Comparison of ENCODE assay signal across 21 cellular contexts in genomic region chr5:166349036-166349435, GRCh38.
DNase-seq lines count a peak whose midpoint lies in the region; ATAC-seq, FAIRE-seq and TF ChIP-seq lines count a peak whose summit lies in the region.
"Had no signal": no experiment of that assay in that cellular context is flagged by ENCODE, and none has a peak within 500 bp of the region (broad histone marks: within the 10 kb centered on the region; RNA-seq: fewer than 3 reads in every experiment).

No MANE protein-coding gene starts in this region.

- H3K14ac ChIP-seq in H1 (ENCODE audit: insufficient read length), result no peak overlapping the region
- no peak overlapping the region for H3K14ac ChIP-seq in mesenchymal stem cell (ENCODE audit: low read length in 2 of 2)

- H3K27me3 ChIP-seq in H1 (replicated peaks in 1 of 4; ENCODE audit: control insufficient read depth in 3 of 4, extremely low read depth in 1 of 4, insufficient read depth in 3 of 4, low read length in 3 of 4) (no peaks in the 10 kb centered on the region), mesenchymal stem cell (ENCODE audit: control insufficient read depth in 1 of 2, insufficient read depth in 1 of 2, low read length in 2 of 2) (no peaks in the 10 kb centered on the region)
- H3K27me3 ChIP-seq in CD8-positive, alpha-beta T cell (ENCODE audit: insufficient read depth, low read length), result no peaks in the 10 kb centered on the region

- POLR2A ChIA-PET in H1 (lab: Charles Lee; ENCODE audit: partially characterized antibody), result no interaction called here
- POLR2A ChIA-PET in CD8-positive, alpha-beta T cell (lab: Charles Lee), result no interaction called here

- no peak overlapping the region for H3K56ac ChIP-seq in H1 (replicated peaks; ENCODE audit: insufficient read length, low read depth, low read length)

- H3K9ac ChIP-seq in H1 (replicated peaks in 1 of 4; ENCODE audit: extremely low read depth in 1 of 4, low read depth in 3 of 4, low read length in 3 of 4), result no peak overlapping the region
- H3K9ac ChIP-seq in mesenchymal stem cell (ENCODE audit: low read length), result no peak overlapping the region

- H4K91ac ChIP-seq in H1 (replicated peaks; ENCODE audit: insufficient read length, low read length) (no peak overlapping the region), mesenchymal stem cell (ENCODE audit: low read length) (no peak overlapping the region)

- H2AK5ac ChIP-seq in H1 (ENCODE audit: low read depth, low read length) (no peak overlapping the region), mesenchymal stem cell (ENCODE audit: low read length, severe bottlenecking) (no peak overlapping the region)

- H2BK12ac ChIP-seq in H1 (ENCODE audit: low read depth, low read length) (no peak overlapping the region), mesenchymal stem cell (ENCODE audit: low read length in 2 of 2) (peak overlapping the region; percentile 49 to 89)

- H2BK120ac ChIP-seq in H1 (replicated peaks; ENCODE audit: low read depth, low read length), result no peak overlapping the region
- no peak overlapping the region for H2BK120ac ChIP-seq in mesenchymal stem cell (ENCODE audit: low read depth, low read length)

- no peaks in the 10 kb centered on the region for H4K20me1 ChIP-seq in H1 (replicated peaks in 1 of 2; ENCODE audit: control insufficient read depth in 1 of 2, insufficient read depth in 2 of 2, low read length in 2 of 2)

- ATAC-seq in activated naive CD8-positive, alpha-beta T cell treated with anti-CD3 and anti-CD28 coated beads, Interleukin-2, amount 50 U/mL, for 24 hours, result no peak
- no peak for ATAC-seq in CD8-positive, alpha-beta T cell
- no peak for ATAC-seq in GM18858 (IDR thresholded peaks at IDR 0.05; ENCODE audit: unreplicated experiment)
- ATAC-seq: GM12878, HCT116, Panc1 had no signal

- H3K36me3 ChIP-seq in H1 (ENCODE audit: control insufficient read depth in 2 of 4, insufficient read depth in 4 of 4, low read length in 3 of 4) (no peaks in the 10 kb centered on the region), mesenchymal stem cell (ENCODE audit: control insufficient read depth in 1 of 2, insufficient read depth in 2 of 2, low read depth in 1 of 2, low read length in 2 of 2) (no peaks in the 10 kb centered on the region)
- no peaks in the 10 kb centered on the region for H3K36me3 ChIP-seq in CD8-positive, alpha-beta T cell (ENCODE audit: insufficient read depth, low read length)

- no peaks in the 10 kb centered on the region for H3K27me3 Mint-ChIP-seq in activated naive CD8-positive, alpha-beta T cell treated with anti-CD3 and anti-CD28 coated beads, Interleukin-2, amount 50 U/mL, for 24 hours
- H3K27me3 Mint-ChIP-seq in CD8-positive, alpha-beta T cell (ENCODE audit: low read depth), result no peaks in the 10 kb centered on the region

- H2BK15ac ChIP-seq in H1 (ENCODE audit: low read length) (no peak overlapping the region), mesenchymal stem cell (ENCODE audit: low read depth, poor library complexity, severe bottlenecking) (peak overlapping the region; percentile 26)

- TF ChIP-seq CTCF in H1 (IDR thresholded peaks at IDR 0.05; ENCODE audit: control extremely low read depth in 1 of 3, insufficient read depth in 1 of 3, low read depth in 1 of 3, low read length in 3 of 3) (no peak), retinal pigment epithelial cell (conservative IDR thresholded peaks at IDR 0.05; ENCODE audit: low read depth, low read length) (no peak)
- TF ChIP-seq CTCF in CD8-positive, alpha-beta T cell (IDR thresholded peaks at IDR 0.05), result no peak

- H3K4me3 ChIP-seq in H1 (ENCODE audit: extremely low read depth in 1 of 4, insufficient read depth in 2 of 4, low read depth in 3 of 4, low read length in 4 of 4) (no peak overlapping the region), mesenchymal stem cell (ENCODE audit: insufficient read depth in 1 of 2, low read depth in 1 of 2, low read length in 2 of 2) (no peak overlapping the region), retinal pigment epithelial cell (ENCODE audit: low read length) (no peak overlapping the region)
- H3K4me3 ChIP-seq in CD8-positive, alpha-beta T cell (ENCODE audit: low read depth, low read length), result no peak overlapping the region
- H3K4me3 ChIP-seq: GM12878 had no signal

- no peak overlapping the region for H3K27ac Mint-ChIP-seq in activated naive CD8-positive, alpha-beta T cell treated with anti-CD3 and anti-CD28 coated beads, Interleukin-2, amount 50 U/mL, for 24 hours
- H3K27ac Mint-ChIP-seq in CD8-positive, alpha-beta T cell, result no peak overlapping the region

- H2AFZ ChIP-seq in H1 (ENCODE audit: low read length), result peak overlapping the region; percentile 35; the same call in 1 of the 2 replicates
- H2AFZ ChIP-seq in mesenchymal stem cell (ENCODE audit: low read depth, low read length), result no peak overlapping the region

- H3K18ac ChIP-seq in H1 (ENCODE audit: extremely low read depth, low read length), result no peak overlapping the region
- peak overlapping the region; percentile 5 to 56 for H3K18ac ChIP-seq in mesenchymal stem cell (ENCODE audit: low read depth in 1 of 2, low read length in 2 of 2)

- DNase-seq in ELF-1 (ENCODE audit: low read depth, low spot score) (peak; percentile 39), H1 (ENCODE audit: low read depth in 1 of 2, low spot score in 2 of 2) (no peak), mesenchymal stem cell (peak; percentile 50), retinal pigment epithelial cell (ENCODE audit: low read depth) (peak; percentile 39)
- no peak for DNase-seq in activated naive CD8-positive, alpha-beta T cell treated with anti-CD3 and anti-CD28 coated beads, Interleukin-2, amount 50 U/mL, for 24 hours
- no peak for DNase-seq in CD8-positive, alpha-beta T cell
- DNase-seq: COR-L47, GDM1, GOT3, NCI-H1092, NCI-H1417 treated with DMSO at 0.1 percent for 48 hours, NCI-H187, NCI-H2081 treated with DMSO at 0.1 percent for 48 hours, NCI-H2171 treated with DMSO at 0.1 percent for 48 hours, NCI-H774, SHP77 had no signal

- TF ChIP-seq EP300 in H1 (IDR thresholded peaks at IDR 0.05; ENCODE audit: borderline replicate concordance in 1 of 2, low read depth in 2 of 2, low read length in 2 of 2), result no peak

- TF ChIP-seq RAD21 in H1 (IDR thresholded peaks at IDR 0.05 in 1 of 2, conservative IDR thresholded peaks at IDR 0.05 in 1 of 2; ENCODE audit: low read depth in 2 of 2, low read length in 2 of 2), result no peak

- H3K36me3 Mint-ChIP-seq in activated naive CD8-positive, alpha-beta T cell treated with anti-CD3 and anti-CD28 coated beads, Interleukin-2, amount 50 U/mL, for 24 hours (ENCODE audit: low read depth), result no peaks in the 10 kb centered on the region
- no peaks in the 10 kb centered on the region for H3K36me3 Mint-ChIP-seq in CD8-positive, alpha-beta T cell

- H3K27ac ChIP-seq in H1 (ENCODE audit: low read depth, low read length) (no peak overlapping the region), mesenchymal stem cell (ENCODE audit: low read length, poor library complexity, severe bottlenecking) (no peak overlapping the region)
- no peak overlapping the region for H3K27ac ChIP-seq in CD8-positive, alpha-beta T cell (ENCODE audit: low read depth, low read length)
- H3K27ac ChIP-seq: RWPE1 had no signal

- H3K4me1 ChIP-seq in H1 (replicated peaks in 1 of 4; ENCODE audit: control insufficient read depth in 3 of 4, insufficient read depth in 4 of 4, low read length in 3 of 4) (peaks cover 0 to 3% (median 0%) of the 10 kb centered on the region in 4 experiments; a peak in 1 of 7 replicates), mesenchymal stem cell (ENCODE audit: control insufficient read depth, insufficient read depth, low read depth, low read length) (no peaks in the 10 kb centered on the region)
- H3K4me1 ChIP-seq in CD8-positive, alpha-beta T cell (ENCODE audit: insufficient read depth, low read length), result no peaks in the 10 kb centered on the region

- H3K9me3 ChIP-seq in H1 (ENCODE audit: insufficient read depth in 2 of 2, low read depth in 1 of 2, low read length in 1 of 2) (no peaks in the 10 kb centered on the region), mesenchymal stem cell (ENCODE audit: control insufficient read depth, low read length) (peaks cover 6% of the 10 kb centered on the region)
- H3K9me3 ChIP-seq in CD8-positive, alpha-beta T cell (ENCODE audit: low read length), result no peaks in the 10 kb centered on the region

- H3K4me2 ChIP-seq in H1 (ENCODE audit: insufficient read depth in 1 of 2, low read depth in 2 of 2, low read length in 2 of 2) (no peak overlapping the region), mesenchymal stem cell (ENCODE audit: low read length, poor library complexity, severe bottlenecking) (no peak overlapping the region)

- CTCF ChIA-PET in H1 (lab: Charles Lee; ENCODE audit: partially characterized antibody), result interaction anchor here (0.6 to 1.1 kb wide), 3 partner anchors 7 to 855 kb away, joined by 3 read pairs; no protein-coding TSS in a partner anchor
- CTCF ChIA-PET in CD8-positive, alpha-beta T cell (lab: Charles Lee), result no interaction called here

- H3K4me3 Mint-ChIP-seq in activated naive CD8-positive, alpha-beta T cell treated with anti-CD3 and anti-CD28 coated beads, Interleukin-2, amount 50 U/mL, for 24 hours, result no peak overlapping the region
- H3K4me3 Mint-ChIP-seq in CD8-positive, alpha-beta T cell, result no peak overlapping the region

- no peaks in the 10 kb centered on the region for H3K79me2 ChIP-seq in H1 (ENCODE audit: control insufficient read depth in 1 of 2, insufficient read depth in 2 of 2, low read length in 2 of 2)

- no peak for TF ChIP-seq POLR2A in H1 (IDR thresholded peaks at IDR 0.05; ENCODE audit: control extremely low read depth in 1 of 2, low read depth in 2 of 2, low read length in 2 of 2)

- H3K23me2 ChIP-seq in H1 (ENCODE audit: low read depth, low read length), result no peaks in the 10 kb centered on the region

- H3K79me1 ChIP-seq in H1 (ENCODE audit: low read depth, low read length) (no peaks in the 10 kb centered on the region), mesenchymal stem cell (replicated peaks; ENCODE audit: low read length, poor library complexity, severe bottlenecking) (no peaks in the 10 kb centered on the region)

- H2BK20ac ChIP-seq in H1 (ENCODE audit: low read length), result no peak overlapping the region

- H3K4ac ChIP-seq in H1 (replicated peaks; ENCODE audit: insufficient read length, low read depth, low read length) (no peak overlapping the region), mesenchymal stem cell (ENCODE audit: low read depth in 1 of 2, low read length in 2 of 2) (no peak overlapping the region)

- WGBS in H1 (ENCODE audit: extremely low coverage in 1 of 2, insufficient coverage in 1 of 2, insufficient read length in 1 of 2, insufficient replicate concordance in 2 of 2, low coverage in 1 of 2, low lambda C conversion rate in 2 of 2, missing lambda C conversion rate in 1 of 2), 2 experiments, result 100% methylated on average over 1 of the region's 1 CpG; no CpG with 5 or more reads in 1 of the 2 experiments
- WGBS in mesenchymal stem cell, result 100% methylated on average over 1 of the region's 1 CpG

- H3K4me1 Mint-ChIP-seq in activated naive CD8-positive, alpha-beta T cell treated with anti-CD3 and anti-CD28 coated beads, Interleukin-2, amount 50 U/mL, for 24 hours, result no peaks in the 10 kb centered on the region
- no peaks in the 10 kb centered on the region for H3K4me1 Mint-ChIP-seq in CD8-positive, alpha-beta T cell (ENCODE audit: low read depth)

- no peak overlapping the region for H4K5ac ChIP-seq in H1 (ENCODE audit: insufficient read length, low read depth, low read length)

- H2BK5ac ChIP-seq in H1 (ENCODE audit: low read depth, low read length), result no peak overlapping the region
- no peak overlapping the region for H2BK5ac ChIP-seq in mesenchymal stem cell (ENCODE audit: low read depth, low read length, poor library complexity, severe bottlenecking)

- H3K23ac ChIP-seq in H1 (ENCODE audit: insufficient read length) (no peak overlapping the region), mesenchymal stem cell (ENCODE audit: low read length in 2 of 2) (no peak overlapping the region)

- intact Hi-C loops in CD8-positive, alpha-beta T cell (cut with DNase I, micrococcal nuclease), result no loop called here

- FAIRE-seq in H1 (lab: Jason Lieb, UNC), result no peak
- FAIRE-seq: GM12878 had no signal

- peaks cover 12% of the 10 kb centered on the region for H3K9me3 Mint-ChIP-seq in activated naive CD8-positive, alpha-beta T cell treated with anti-CD3 and anti-CD28 coated beads, Interleukin-2, amount 50 U/mL, for 24 hours
- H3K9me3 Mint-ChIP-seq in CD8-positive, alpha-beta T cell, result peaks cover 7% of the 10 kb centered on the region

- no peak overlapping the region for H4K8ac ChIP-seq in H1 (ENCODE audit: extremely low read depth, insufficient read depth, low read length)
- H4K8ac ChIP-seq in mesenchymal stem cell (ENCODE audit: low read length), result no peak overlapping the region

Comparison
In these comparisons a context has a peak if more than half of its experiments do, and no peak if none do; other contexts are left out.
1. DNase-seq: peak in ELF-1 (single experiment), mesenchymal stem cell (single experiment) and retinal pigment epithelial cell (single experiment); none in H1 (0 of 2), activated naive CD8-positive, alpha-beta T cell treated with anti-CD3 and anti-CD28 coated beads, Interleukin-2, amount 50 U/mL, for 24 hours (single experiment) and CD8-positive, alpha-beta T cell (0 of 7).